ENCODE assay signal across 10 cellular contexts in the genomic region with DNA sequence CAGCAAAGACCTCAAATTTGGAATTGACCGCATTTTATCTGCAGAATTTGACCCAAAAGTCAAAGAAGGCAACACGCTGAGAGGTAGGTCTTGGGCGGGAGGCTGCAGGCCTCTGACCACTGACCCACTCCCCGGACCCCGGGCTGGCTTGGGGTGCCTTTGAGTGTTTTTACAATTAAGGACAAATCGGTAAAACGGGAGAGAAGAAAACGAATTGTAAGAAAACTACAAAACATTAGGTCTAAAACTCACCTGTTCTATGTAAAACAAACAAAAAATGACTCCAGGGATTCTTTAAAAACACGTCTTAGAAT. TPM values are rescaled to one million over a fixed set of nuclear protein-coding genes. Genes with fewer than 3 reads are reported as not detected.
DNase-seq lines count a peak whose midpoint lies in the region; ATAC-seq, FAIRE-seq and TF ChIP-seq lines count a peak whose summit lies in the region.
"Had no signal": no experiment of that assay in that cellular context is flagged by ENCODE, and none has a peak within 500 bp of the region (broad histone marks: within the 10 kb centered on the region; RNA-seq: fewer than 3 reads in every experiment).

No MANE protein-coding gene starts in this region.

- H3K4me1 ChIP-seq in heart right ventricle (peaks cover 0 to 72% (median 41%) of the 10 kb centered on the region in 9 donors), mucosa of stomach (ENCODE audit: control insufficient read depth, insufficient read depth, low read length) (peaks cover 35% of the 10 kb centered on the region), urinary bladder (ENCODE audit: insufficient read depth) (peaks cover 2% of the 10 kb centered on the region)

- H3K4me3 ChIP-seq in heart right ventricle (peak overlapping the region; percentile 70 to 98 (median 80)), cardiac fibroblast (replicated peaks in 1 of 2; ENCODE audit: low read depth in 2 of 2, low read length in 2 of 2) (peak overlapping the region; percentile 70 to 84), mucosa of stomach (ENCODE audit: low read length) (peak overlapping the region; percentile 31), urinary bladder (ENCODE audit: low read depth, low read length) (peak overlapping the region; percentile 84)

- no peak for FAIRE-seq in GM12892 (lab: Jason Lieb, UNC)
- FAIRE-seq: G401.6 had no signal

- DNase-seq in heart right ventricle (no peak), left ventricle myocardium superior (no peak), cardiac fibroblast (ENCODE audit: low read depth in 2 of 2) (peak in 1 of 2 donors; percentile 25), GM12892 (ENCODE audit: insufficient read length) (no peak), NCI-H1092 (lab: John Stamatoyannopoulos, UW) (no peak)

- TF ChIP-seq POLR2A in GM12892 (IDR thresholded peaks at IDR 0.05; ENCODE audit: low read depth, low read length), result no peak

- H3K9ac ChIP-seq in mucosa of stomach (ENCODE audit: low read length), result peak overlapping the region; percentile 68

- 23 to 26% methylated on average over 9 of the region's 9 CpGs for WGBS in heart right ventricle, 2 donors
- 27% methylated on average over 9 of the region's 9 CpGs for WGBS in urinary bladder

- H3K27ac ChIP-seq in heart right ventricle (peak overlapping the region; percentile 94 to 99 (median 97)), urinary bladder (ENCODE audit: low read depth) (no peak overlapping the region)
- H3K27ac ChIP-seq: epithelial cell of prostate had no signal

- H3K9me3 ChIP-seq in heart right ventricle (no peaks in the 10 kb centered on the region), mucosa of stomach (ENCODE audit: control insufficient read depth, low read length) (no peaks in the 10 kb centered on the region)

- TF ChIP-seq CTCF in heart right ventricle (IDR thresholded peaks at IDR 0.05), result no peak
- TF ChIP-seq CTCF in cardiac fibroblast (IDR thresholded peaks at IDR 0.05; ENCODE audit: low read depth, low read length), result no peak

- intact Hi-C loops in heart right ventricle (cut with DNase I), result loop anchor here in 4 of 10 donors (2.0 to 10.0 kb wide), 4 partner anchors 114 to 322 kb away; no protein-coding TSS in a partner anchor
- intact Hi-C loops in left ventricle myocardium superior (cut with micrococcal nuclease), result no loop called here

- ATAC-seq in heart right ventricle (no peak), left ventricle myocardium superior (no peak), GM21723 (IDR thresholded peaks at IDR 0.05; ENCODE audit: unreplicated experiment) (no peak)

- peaks cover 0 to 35% (median 24%) of the 10 kb centered on the region in 9 donors for H3K36me3 ChIP-seq in heart right ventricle
- H3K36me3 ChIP-seq in mucosa of stomach (ENCODE audit: control insufficient read depth, insufficient read depth, low read length), result no peaks in the 10 kb centered on the region
- H3K36me3 ChIP-seq in urinary bladder (ENCODE audit: insufficient read depth), result no peaks in the 10 kb centered on the region

- H3K27me3 ChIP-seq in heart right ventricle (peaks cover 0 to 35% (median 0%) of the 10 kb centered on the region in 7 donors), mucosa of stomach (ENCODE audit: control insufficient read depth, insufficient read depth, low read length) (peaks cover 85% of the 10 kb centered on the region)

RNA-seq across cellular contexts. Expression of gene HLX, which starts 1.1 kb away (rescaled TPM):
- total RNA-seq in heart right ventricle (10 to 100 TPM in 2 of 10 donors, 1 to 10 TPM in 8; 4.3 to 13.8 (median 6.7) TPM), left ventricle myocardium superior (4.0 TPM), urinary bladder (12.9 TPM)
- polyA plus RNA-seq in heart right ventricle (10 to 100 TPM in 1 of 2 donors, 1 to 10 TPM in 1; 4.8 to 10.1 TPM), urinary bladder (8.2 TPM)
- not detected for polyA plus RNA-seq in GM12892 (2012; ENCODE audit: missing spikeins)

Comparison
In these comparisons a context has a peak if more than half of its experiments do, and no peak if none do; other contexts are left out.
1. H3K4me3 ChIP-seq: peak in every context shown above with its lines; median percentile 84 in urinary bladder; 80 in heart right ventricle; 77 in cardiac fibroblast; 31 in mucosa of stomach.